ENCODE assay signal across 8 cellular contexts in the genomic region with DNA sequence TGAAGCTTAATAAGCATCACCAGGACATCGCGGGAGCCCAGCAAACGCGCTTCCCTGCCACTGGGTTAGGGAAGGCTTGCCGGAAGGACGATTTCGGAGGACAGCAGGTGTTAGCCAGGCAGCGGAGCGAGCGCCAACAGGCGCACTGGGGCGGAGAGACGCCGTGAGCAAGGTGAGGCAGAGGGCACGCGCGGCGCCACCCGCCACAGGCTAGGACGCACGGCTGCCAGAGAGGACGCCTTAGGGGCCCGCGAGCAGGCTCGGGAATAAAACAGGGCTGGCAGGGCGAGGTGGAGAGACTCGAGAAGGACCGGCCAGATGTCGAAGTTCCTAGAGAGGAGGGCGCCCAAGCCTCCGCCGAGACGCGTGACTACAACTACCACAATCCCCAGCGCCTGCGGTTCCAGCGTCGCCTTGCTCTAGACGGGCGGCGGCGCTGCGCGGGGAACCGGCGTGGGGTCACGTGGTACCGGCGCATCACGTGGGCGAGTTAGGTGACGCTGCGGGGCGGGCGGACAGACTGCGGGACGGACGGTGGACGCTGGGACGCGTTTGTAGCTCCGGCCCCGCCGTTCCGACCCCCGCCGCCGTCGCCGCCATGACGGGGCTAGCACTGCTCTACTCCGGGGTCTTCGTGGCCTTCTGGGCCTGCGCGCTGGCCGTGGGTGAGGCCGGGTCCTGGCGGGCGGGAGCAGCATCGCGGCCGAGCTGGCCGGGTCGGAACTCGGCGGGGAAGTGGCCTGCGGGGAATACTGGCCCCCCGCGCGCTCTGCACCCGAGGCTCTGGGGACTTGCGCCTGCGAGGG. TPM values are rescaled to one million over a fixed set of nuclear protein-coding genes. Genes with fewer than 3 reads are reported as not detected.
A peak's percentile ranks its signal among the peaks of the same experiment; 100 is the strongest.
DNase-seq lines count a peak whose midpoint lies in the region; TF ChIP-seq lines count a peak whose summit lies in the region.

A gene (plus strand): TSS at position 518 of the 806 bp plus-strand sequence. CDS start 81 bp downstream, at position 599.

- H3K27me3 ChIP-seq in HAP-1 (ENCODE audit: low read depth) (no peaks in the 10 kb centered on the region), MM.1S (replicated peaks; ENCODE audit: insufficient read depth, low read length) (no peaks in the 10 kb centered on the region)

- peak within 1 kb of the TSS; percentile 87 for H2AFZ ChIP-seq in MM.1S (ENCODE audit: low read length)

- TF ChIP-seq CTCF in MM.1S (IDR thresholded peaks at IDR 0.05; ENCODE audit: low read length) (0 out of 2 replicates have a peak, but pooled peaks have one; percentile 6), fibroblast of the aortic adventitia (IDR thresholded peaks at IDR 0.05; ENCODE audit: insufficient read depth, low read length) (no peak), nephron progenitor cell (IDR thresholded peaks at IDR 0.05) (no peak)

- in situ Hi-C loops in G401 (cut with HindIII; ENCODE audit: low sequenced_read_pairs) (loop anchor here (10.0 kb wide), 1 partner anchor 70 kb away; no protein-coding TSS in a partner anchor), HAP-1 (cut with MboI; ENCODE audit: low sequenced_read_pairs) (no loop called here)

- peak within 1 kb of the TSS; percentile 96 for H3K4me2 ChIP-seq in MM.1S (ENCODE audit: low read depth, low read length)

- H3K27ac ChIP-seq in MM.1S (ENCODE audit: low read length), result peak within 1 kb of the TSS; percentile 79

- H3F3A ChIP-seq in MM.1S (ENCODE audit: insufficient read depth, low read length), result peaks cover 27% of the 10 kb centered on the region

- peaks cover 26% of the 10 kb centered on the region for H3K36me3 Mint-ChIP-seq in nephron progenitor cell (ENCODE audit: low read depth)
- H3K36me3 Mint-ChIP-seq in stimulated activated naive CD8-positive, alpha-beta T cell treated with anti-CD3 and anti-CD28 coated beads, Interleukin-15, Interleukin-2, amounts not matched to agents 100 ng/mL and 50 ng/mL, for 24 hours (ENCODE audit: low read depth), result peaks cover 41% of the 10 kb centered on the region

- peak within 1 kb of the TSS; percentile 95 for H3K9ac ChIP-seq in MM.1S (ENCODE audit: low read length)

- H3K4me1 ChIP-seq in HAP-1 (peaks cover 25% of the 10 kb centered on the region), MM.1S (ENCODE audit: low read length) (peaks cover 40% of the 10 kb centered on the region)

- H4K20me1 ChIP-seq in MM.1S (ENCODE audit: insufficient read depth, low read length), result peaks cover 4% of the 10 kb centered on the region; the same call in 1 of the 2 replicates

- no peaks in the 10 kb centered on the region for H3K9me2 ChIP-seq in MM.1S (replicated peaks; ENCODE audit: insufficient read depth, low read length)

- peaks cover 60% of the 10 kb centered on the region for H3K4me1 Mint-ChIP-seq in nephron progenitor cell
- H3K4me1 Mint-ChIP-seq in stimulated activated naive CD8-positive, alpha-beta T cell treated with anti-CD3 and anti-CD28 coated beads, Interleukin-15, Interleukin-2, amounts not matched to agents 100 ng/mL and 50 ng/mL, for 24 hours (ENCODE audit: low read depth), result peaks cover 55% of the 10 kb centered on the region

- H3K9me3 ChIP-seq in HAP-1, result no peaks in the 10 kb centered on the region
- H3K9me3 ChIP-seq in MM.1S (replicated peaks; ENCODE audit: insufficient read depth, low read length), result no peaks in the 10 kb centered on the region

- peak within 1 kb of the TSS; percentile 92 for H3K4me3 ChIP-seq in HAP-1
- H3K4me3 ChIP-seq in MM.1S (ENCODE audit: low read length), result peak within 1 kb of the TSS; percentile 96
- peak within 1 kb of the TSS; percentile 93 for H3K4me3 ChIP-seq in fibroblast of the aortic adventitia (ENCODE audit: low read depth, low read length)

- peaks cover 54% of the 10 kb centered on the region for H3K79me2 ChIP-seq in MM.1S (ENCODE audit: low read length)

- no peaks in the 10 kb centered on the region for H3K9me3 Mint-ChIP-seq in nephron progenitor cell
- H3K9me3 Mint-ChIP-seq in stimulated activated naive CD8-positive, alpha-beta T cell treated with anti-CD3 and anti-CD28 coated beads, Interleukin-15, Interleukin-2, amounts not matched to agents 100 ng/mL and 50 ng/mL, for 24 hours, result no peaks in the 10 kb centered on the region

- DNase-seq in G401 (ENCODE audit: low spot score) (peak; percentile 94), HAP-1 (ENCODE audit: low spot score in 2 of 2) (peak; percentile 92 to 98), MM.1S (peak; percentile 96), SHP77 treated with DMSO at 0.1 percent for 48 hours (lab: John Stamatoyannopoulos, UW) (peak; percentile 87), fibroblast of the aortic adventitia (ENCODE audit: low read depth) (peak; percentile 89), nephron progenitor cell (peak; percentile 95)
- peak; percentile 98 for DNase-seq in activated effector memory CD4-positive, alpha-beta T cell treated with anti-CD3 and anti-CD28 coated beads, Interleukin-2, amount 50 U/mL, for 16 hours

- peak within 1 kb of the TSS; percentile 69 for H3K27ac Mint-ChIP-seq in nephron progenitor cell
- H3K27ac Mint-ChIP-seq in stimulated activated naive CD8-positive, alpha-beta T cell treated with anti-CD3 and anti-CD28 coated beads, Interleukin-15, Interleukin-2, amounts not matched to agents 100 ng/mL and 50 ng/mL, for 24 hours, result peak within 1 kb of the TSS; percentile 95

- H3K36me3 ChIP-seq in HAP-1 (replicated peaks), result peaks cover 49% of the 10 kb centered on the region
- H3K36me3 ChIP-seq in MM.1S (replicated peaks; ENCODE audit: insufficient read depth, low read length), result 0 out of 2 replicates have a peak, but pooled peaks cover 3% of the 10 kb centered on the region

- peaks cover 4% of the 10 kb centered on the region for H3K27me3 Mint-ChIP-seq in nephron progenitor cell (ENCODE audit: low read depth, poor library complexity)
- H3K27me3 Mint-ChIP-seq in stimulated activated naive CD8-positive, alpha-beta T cell treated with anti-CD3 and anti-CD28 coated beads, Interleukin-15, Interleukin-2, amounts not matched to agents 100 ng/mL and 50 ng/mL, for 24 hours, result no peaks in the 10 kb centered on the region

- H3K4me3 Mint-ChIP-seq in nephron progenitor cell, result peak within 1 kb of the TSS; percentile 93
- H3K4me3 Mint-ChIP-seq in stimulated activated naive CD8-positive, alpha-beta T cell treated with anti-CD3 and anti-CD28 coated beads, Interleukin-15, Interleukin-2, amounts not matched to agents 100 ng/mL and 50 ng/mL, for 24 hours, result peak within 1 kb of the TSS; percentile 90

RNA-seq across cellular contexts. Expression of the gene that starts here (rescaled TPM):
- 133 and 183 TPM in 2 replicates for total RNA-seq in G401 (2014; rRNA removed; shearing (Covaris generic))
- 47.3 and 53.1 TPM in 2 replicates for total RNA-seq in fibroblast of the aortic adventitia (ENCODE audit: low replicate concordance)

Comparison
In these comparisons a context has a peak if more than half of its experiments do, and no peak if none do; other contexts are left out.
1. Peak in every context shown above with its lines: DNase-seq, H3K4me3 ChIP-seq and H3K27ac ChIP-seq.